Comparison of ENCODE assay signal across 20 cellular contexts in the genomic region with DNA sequence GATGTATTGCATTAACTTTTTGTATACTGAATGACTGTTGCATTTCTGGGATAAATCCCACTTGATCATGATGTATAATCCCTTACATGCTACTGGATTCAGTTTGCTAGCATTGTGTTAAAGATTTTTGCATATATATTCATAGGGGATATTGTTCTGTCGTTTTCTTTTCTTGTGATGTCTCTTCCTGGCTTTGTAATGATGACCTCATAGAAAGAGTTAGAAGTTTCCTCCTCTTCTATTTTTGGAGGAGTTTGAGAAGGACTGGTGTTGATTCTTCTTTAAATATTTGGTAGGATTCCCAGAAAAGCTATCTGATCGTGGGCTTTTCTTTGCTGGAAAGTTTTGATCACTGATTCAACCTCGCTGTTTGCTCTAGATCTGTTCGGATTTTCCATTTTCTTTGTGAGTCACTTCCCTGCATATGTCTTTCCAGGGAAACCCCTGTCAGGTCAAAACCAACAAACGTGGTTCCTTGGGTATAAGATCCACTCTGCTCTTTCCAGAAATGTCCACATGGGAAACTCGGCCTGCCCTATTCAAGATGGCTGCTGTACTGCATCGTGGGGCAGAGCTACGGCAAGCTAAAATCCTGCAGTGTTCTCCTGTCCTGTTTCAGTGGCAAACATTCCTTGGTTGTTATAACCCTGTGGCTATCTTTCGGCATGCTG.
"Had no signal": no experiment of that assay in that cellular context is flagged by ENCODE, and none has a peak within 500 bp of the region (broad histone marks: within the 10 kb centered on the region; RNA-seq: fewer than 3 reads in every experiment).

No MANE protein-coding gene starts in this region.

- H3K36me3 ChIP-seq: gastrocnemius medialis, heart right ventricle, pancreas, stomach, thoracic aorta had no signal

- H3K4me3 Mint-ChIP-seq: activated CD4-positive, alpha-beta memory T cell treated with anti-CD3 and anti-CD28 coated beads, Interleukin-2, amount 10 ng/mL, durations not matched to agents 7 days and 5 days; activated T-cell treated with anti-CD3 and anti-CD28 coated beads, Interleukin-2, amount 50 U/mL, for 4 hours; naive B cell; T-helper 17 cell; WTC11 had no signal

- H3K36me3 Mint-ChIP-seq: naive B cell had no signal

- FAIRE-seq: colon, endometrium, pancreas had no signal

- H3K27me3 ChIP-seq: gastrocnemius medialis, heart right ventricle, pancreas, stomach had no signal

- H3K4me3 ChIP-seq: gastrocnemius medialis, heart right ventricle, lung, pancreas, stomach, thoracic aorta had no signal

- H3K27ac Mint-ChIP-seq: activated CD4-positive, alpha-beta memory T cell treated with anti-CD3 and anti-CD28 coated beads, Interleukin-2, amount 10 ng/mL, durations not matched to agents 7 days and 5 days; naive B cell; T-helper 17 cell; WTC11 had no signal

- H3K4me1 Mint-ChIP-seq: activated CD4-positive, alpha-beta memory T cell treated with anti-CD3 and anti-CD28 coated beads, Interleukin-2, amount 10 ng/mL, durations not matched to agents 7 days and 5 days; naive B cell; T-helper 17 cell had no signal

- H3K4me1 ChIP-seq: gastrocnemius medialis, heart right ventricle, pancreas had no signal

- DNase-seq: activated CD4-positive, alpha-beta memory T cell treated with anti-CD3 and anti-CD28 coated beads, Interleukin-2, amount 10 ng/mL, durations not matched to agents 7 days and 5 days; activated CD4-positive, alpha-beta T cell treated with anti-CD3 and anti-CD28 coated beads for 4 hours; activated effector memory CD4-positive, alpha-beta T cell treated with Interleukin-2 at 50 U/mL for 16 hours; activated naive CD4-positive, alpha-beta T cell treated with anti-CD3 and anti-CD28 coated beads, Interleukin-2, amount 50 U/mL, for 16 hours; activated T-cell treated with anti-CD3 and anti-CD28 coated beads, Interleukin-2, amount 50 U/mL, for 4 hours; gastrocnemius medialis; heart right ventricle; left colon; naive B cell; pancreas; stimulated activated CD4-positive, alpha-beta T cell treated with anti-CD3 and anti-CD28 coated beads, Interleukin-2, amount 100 ng/mL, for 24 hours; stomach; T-helper 17 cell had no signal

- H3K27ac ChIP-seq: gastrocnemius medialis, heart right ventricle, pancreas, stomach, thoracic aorta had no signal

- ATAC-seq: activated T-cell treated with anti-CD3 and anti-CD28 coated beads, Interleukin-2, amount 50 U/mL, for 4 hours; esophagus mucosa; gastrocnemius medialis; left colon; pancreas; sciatic nerve; T-helper 17 cell; WTC11 had no signal

- H3K9me3 ChIP-seq: gastrocnemius medialis, pancreas, thoracic aorta had no signal

- H3K27me3 Mint-ChIP-seq: activated CD4-positive, alpha-beta memory T cell treated with anti-CD3 and anti-CD28 coated beads, Interleukin-2, amount 10 ng/mL, durations not matched to agents 7 days and 5 days; naive B cell; T-helper 17 cell had no signal
